8 cellular contexts compared by ENCODE assay signal in genomic region chr10:79093658-79094411, GRCh38. TPM values are rescaled to one million over a fixed set of nuclear protein-coding genes. Genes with fewer than 3 reads are reported as not detected.
DNase-seq lines count a peak whose midpoint lies in the region; ATAC-seq, FAIRE-seq and TF ChIP-seq lines count a peak whose summit lies in the region.

No MANE protein-coding gene starts in this region.

- H3K4me1 ChIP-seq in right cardiac atrium (ENCODE audit: control insufficient read depth, insufficient read depth, low read length) = peaks cover 52% of the 10 kb centered on the region

- TF ChIP-seq POLR2A in H54 (IDR thresholded peaks at IDR 0.05; ENCODE audit: low read depth, low read length) = no peak

- H3K27ac ChIP-seq in C4-2B (peak overlapping the region; percentile 84), right cardiac atrium (ENCODE audit: low read length) (peak overlapping the region; percentile 89), substantia nigra (ENCODE audit: low read depth, low read length, poor library complexity, severe bottlenecking) (peak overlapping the region; percentile 49)

- H3K4me3 ChIP-seq in right cardiac atrium (ENCODE audit: low read length) = no peak overlapping the region

- DNase-seq in SKM-1 treated with dmso at 0.1 percent for 144 hours (lab: John Stamatoyannopoulos, UW; ENCODE audit: unreplicated experiment) (peak; percentile 87), right cardiac atrium (peak in 2 of 3 donors; percentile 78 to 79), substantia nigra (lab: John Stamatoyannopoulos, UW) (peak in 22 of 49 donors; percentile 21 to 62 (median 47)), GM19240 (ENCODE audit: insufficient read length, low spot score) (no peak), H54 (ENCODE audit: insufficient read length, low spot score) (no peak)

- no peaks in the 10 kb centered on the region for H3K27me3 ChIP-seq in right cardiac atrium (ENCODE audit: control insufficient read depth, insufficient read depth)

- no peaks in the 10 kb centered on the region for H3K9me3 ChIP-seq in right cardiac atrium (ENCODE audit: control insufficient read depth, low read length)

- FAIRE-seq in H54 (lab: Jason Lieb, UNC) = no peak

- no peak for TF ChIP-seq CTCF in C4-2B (conservative IDR thresholded peaks at IDR 0.05)

- ATAC-seq in HG02678 (IDR thresholded peaks at IDR 0.05; ENCODE audit: unreplicated experiment) (peak; percentile 42), right cardiac atrium (peak; percentile 53 to 87), HG02798 (IDR thresholded peaks at IDR 0.05; ENCODE audit: poor library complexity, unreplicated experiment) (no peak)

- intact Hi-C loops in right cardiac atrium (cut with DNase I) = no loop called here

- WGBS in right cardiac atrium = 16% methylated on average over 24 of the region's 24 CpGs

RNA-seq across cellular contexts. Expression of gene ZMIZ1, which starts 25.1 kb away (rescaled TPM):
- total RNA-seq in right cardiac atrium = 10 to 100 TPM; 67.4 to 83.1 (median 72.9) TPM
- 38.0 TPM for polyA plus RNA-seq in right cardiac atrium

Comparison
In these comparisons a context has a peak if more than half of its experiments do, and no peak if none do; other contexts are left out.
1. DNase-seq: peak in SKM-1 treated with dmso at 0.1 percent for 144 hours (single experiment) and right cardiac atrium (2 of 3); none in GM19240 (single experiment) and H54 (single experiment).
2. Peak in every context shown above with its lines, with median percentiles within 50 percentile points of each other: H3K27ac ChIP-seq.